ENCODE assay signal across 21 cellular contexts in the genomic region with DNA sequence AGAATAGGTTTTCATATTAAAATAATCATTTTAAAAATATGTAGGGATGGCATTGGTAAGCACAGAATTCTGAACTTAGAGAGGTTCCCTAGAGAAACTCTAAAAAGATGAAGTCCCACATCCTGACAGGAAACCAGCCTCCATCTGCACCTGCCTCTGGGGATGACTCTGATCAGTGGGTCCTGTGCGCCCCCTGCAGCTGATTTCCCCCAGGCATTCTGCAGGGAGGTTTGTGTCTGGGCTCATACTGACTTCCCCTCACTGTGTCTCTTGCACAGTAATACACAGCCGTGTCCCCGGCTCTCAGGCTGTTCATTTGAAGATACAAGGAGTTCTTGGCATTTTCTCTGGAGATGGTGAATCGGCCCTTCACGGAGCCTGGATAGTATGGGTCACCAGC.
DNase-seq lines count a peak whose midpoint lies in the region; ATAC-seq and TF ChIP-seq lines count a peak whose summit lies in the region.
"Had no signal": no experiment of that assay in that cellular context is flagged by ENCODE, and none has a peak within 500 bp of the region (broad histone marks: within the 10 kb centered on the region; RNA-seq: fewer than 3 reads in every experiment).

No MANE protein-coding gene starts in this region.

- TF ChIP-seq POLR2A in Peyer's patch (IDR thresholded peaks at IDR 0.05), result no peak

- no peaks in the 10 kb centered on the region for H3K9me3 ChIP-seq in Peyer's patch
- H3K9me3 ChIP-seq: neutrophil, right atrium auricular region, tibial nerve had no signal

- TF ChIP-seq CTCF in GM12864 (IDR thresholded peaks at IDR 0.05; ENCODE audit: low read depth, low read length, missing control alignments), result peak; percentile 15
- no peak for TF ChIP-seq CTCF in Peyer's patch (IDR thresholded peaks at IDR 0.05)

- ATAC-seq in HG02885 (IDR thresholded peaks at IDR 0.05; ENCODE audit: poor library complexity, unreplicated experiment), result no peak
- ATAC-seq in GM19351 (IDR thresholded peaks at IDR 0.05; ENCODE audit: unreplicated experiment), result no peak
- ATAC-seq: esophagus mucosa, HCT116 had no signal

- no peak overlapping the region for H3K27ac ChIP-seq in Peyer's patch
- H3K27ac ChIP-seq: brain microvascular endothelial cell, neutrophil, right atrium auricular region, tibial nerve had no signal

- H3K4me3 ChIP-seq in GM12864 (ENCODE audit: low read depth, low read length) (no peak overlapping the region), Peyer's patch (no peak overlapping the region)
- H3K4me3 ChIP-seq: right atrium auricular region, tibial nerve had no signal

- no peaks in the 10 kb centered on the region for H3K4me1 ChIP-seq in Peyer's patch
- H3K4me1 ChIP-seq: right atrium auricular region, tibial nerve had no signal

- H3K36me3 ChIP-seq in Peyer's patch, result no peaks in the 10 kb centered on the region
- H3K36me3 ChIP-seq: brain microvascular endothelial cell, neutrophil, right atrium auricular region, tibial nerve had no signal

- DNase-seq in activated gamma-delta T cell treated with Interleukin-2 at 50 U/mL for 16 hours (peak; percentile 23), activated gamma-delta T cell (lab: John Stamatoyannopoulos, UW) (no peak), GM12864 (ENCODE audit: low read depth) (no peak), Peyer's patch (peak in 2 of 3 donors; percentile 54 to 60), NCI-H2196 (lab: John Stamatoyannopoulos, UW; ENCODE audit: unreplicated experiment) (no peak)
- peak; percentile 17 to 33 for DNase-seq in stimulated activated CD4-positive, alpha-beta T cell treated with anti-CD3 and anti-CD28 coated beads, Interleukin-4, amount 100 ng/mL, for 4 hours
- DNase-seq: activated B cell treated with CpG ODN at 0.5 μM for 24 hours; activated naive CD4-positive, alpha-beta T cell treated with Interleukin-2 at 50 U/mL for 16 hours; brain microvascular endothelial cell; dermis blood vessel endothelial cell; glutamatergic neuron; NCI-H187; NCI-H510A treated with DMSO at 0.1 percent for 48 hours; SW 1271 had no signal

- H3K27me3 ChIP-seq in Peyer's patch, result no peaks in the 10 kb centered on the region
- H3K27me3 ChIP-seq: brain microvascular endothelial cell, right atrium auricular region had no signal

Comparison
In these comparisons a context has a peak if more than half of its experiments do, and no peak if none do; other contexts are left out.
1. DNase-seq: peak in activated gamma-delta T cell treated with Interleukin-2 at 50 U/mL for 16 hours (single experiment), Peyer's patch (2 of 3) and stimulated activated CD4-positive, alpha-beta T cell treated with anti-CD3 and anti-CD28 coated beads, Interleukin-4, amount 100 ng/mL, for 4 hours (2 of 2); none in activated gamma-delta T cell (single experiment), GM12864 (single experiment) and NCI-H2196 (single experiment).